In the genomic region with DNA sequence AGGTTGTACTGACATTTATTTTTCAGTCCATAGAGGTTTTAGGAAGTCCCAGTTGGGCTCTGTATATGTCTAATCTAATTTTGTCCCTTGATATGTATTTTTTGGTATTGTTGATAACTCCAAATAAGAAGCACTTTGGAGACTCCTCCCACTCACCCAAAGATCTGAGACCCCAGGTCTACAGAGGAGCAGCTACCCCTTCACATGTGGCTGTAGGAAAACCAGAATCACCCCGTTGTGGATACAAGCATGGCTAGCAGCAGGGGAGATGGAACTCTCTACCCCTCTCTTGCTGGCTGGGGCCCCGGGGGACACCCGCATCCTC, we compare ENCODE assay signal across 9 cellular contexts. TPM values are rescaled to one million over a fixed set of nuclear protein-coding genes. Genes with fewer than 3 reads are reported as not detected.
DNase-seq lines count a peak whose midpoint lies in the region; ATAC-seq and TF ChIP-seq lines count a peak whose summit lies in the region.
"Had no signal": no experiment of that assay in that cellular context is flagged by ENCODE, and none has a peak within 500 bp of the region (broad histone marks: within the 10 kb centered on the region; RNA-seq: fewer than 3 reads in every experiment).

No MANE protein-coding gene starts in this region.

- H3K27ac Mint-ChIP-seq in progenitor cell of endocrine pancreas, result no peak overlapping the region

- H3K4me2 ChIP-seq in DND-41 (ENCODE audit: insufficient read depth, low read length), result peak overlapping the region; percentile 87

- peaks cover 3% of the 10 kb centered on the region for H3K27me3 Mint-ChIP-seq in progenitor cell of endocrine pancreas

- DNase-seq in DND-41 (no peak), SJSA1 (ENCODE audit: low read depth in 1 of 2, low spot score in 2 of 2) (peak in 1 of 2 experiments; percentile 7), fibroblast of mammary gland (ENCODE audit: low read depth) (no peak), progenitor cell of endocrine pancreas (ENCODE audit: low spot score, unreplicated experiment) (no peak), erythroblast (lab: John Stamatoyannopoulos, UW) (no peak), occipital lobe (lab: John Stamatoyannopoulos, UW) (no peak), SW 1271 (lab: John Stamatoyannopoulos, UW) (no peak)
- DNase-seq: stimulated activated CD4-positive, alpha-beta T cell treated with anti-CD3 and anti-CD28 coated beads, Interleukin-12 subunit alpha, Interleukin-12 subunit beta, amount 100 ng/mL, for 4 hours had no signal

- peak overlapping the region; percentile 81 for H3K9ac ChIP-seq in DND-41 (ENCODE audit: low read depth, low read length)

- H3K27ac ChIP-seq in DND-41 (ENCODE audit: low read length) (peak overlapping the region; percentile 94), SJSA1 (peak overlapping the region; percentile 50; the same call in 1 of the 2 replicates)

- ATAC-seq in DND-41 (ENCODE audit: insufficient read depth, low read depth) (no peak), GM19328 (IDR thresholded peaks at IDR 0.05; ENCODE audit: unreplicated experiment) (no peak)

- H3K36me3 Mint-ChIP-seq in progenitor cell of endocrine pancreas (ENCODE audit: insufficient read depth), result no peaks in the 10 kb centered on the region

- H3K9me3 ChIP-seq in DND-41 (ENCODE audit: insufficient read depth, low read length, severe bottlenecking) (no peaks in the 10 kb centered on the region), SJSA1 (replicated peaks) (no peaks in the 10 kb centered on the region)

- H3K4me3 ChIP-seq in DND-41 (ENCODE audit: low read depth in 1 of 2, low read length in 2 of 2), result peak overlapping the region; percentile 61 to 69
- H3K4me3 ChIP-seq in SJSA1, result peak overlapping the region; percentile 25
- H3K4me3 ChIP-seq in fibroblast of mammary gland (ENCODE audit: control insufficient read depth, low read depth, low read length), result peak overlapping the region; percentile 54

- H3K4me1 ChIP-seq in DND-41 (ENCODE audit: insufficient read depth, low read length) (peaks cover 53% of the 10 kb centered on the region), SJSA1 (replicated peaks) (peaks cover 12% of the 10 kb centered on the region)

- H3K79me2 ChIP-seq in DND-41 (ENCODE audit: insufficient read depth, low read length), result peaks cover 12% of the 10 kb centered on the region; the same call in 1 of the 2 replicates

- H3K27me3 ChIP-seq in DND-41 (ENCODE audit: insufficient read depth, low read length, poor library complexity) (no peaks in the 10 kb centered on the region), SJSA1 (replicated peaks) (no peaks in the 10 kb centered on the region)

- peak overlapping the region; percentile 67 for H3K4me3 Mint-ChIP-seq in progenitor cell of endocrine pancreas (ENCODE audit: low read depth)

- no peaks in the 10 kb centered on the region for H3K36me3 ChIP-seq in DND-41 (ENCODE audit: insufficient read depth, low read length)
- peaks cover 16% of the 10 kb centered on the region for H3K36me3 ChIP-seq in SJSA1

- H2AFZ ChIP-seq in DND-41 (ENCODE audit: low read depth, low read length), result peak overlapping the region; percentile 84

- H3K4me1 Mint-ChIP-seq in progenitor cell of endocrine pancreas (ENCODE audit: low read depth), result peaks cover 44% of the 10 kb centered on the region

- no peaks in the 10 kb centered on the region for H3K9me3 Mint-ChIP-seq in progenitor cell of endocrine pancreas (ENCODE audit: low read depth)

- TF ChIP-seq POLR2A in erythroblast (IDR thresholded peaks at IDR 0.05; ENCODE audit: low read length), result no peak

- TF ChIP-seq CTCF in DND-41 (IDR thresholded peaks at IDR 0.05; ENCODE audit: borderline replicate concordance, extremely low read depth, low read length, poor library complexity, severe bottlenecking) (no peak), fibroblast of mammary gland (conservative IDR thresholded peaks at IDR 0.05; ENCODE audit: control insufficient read depth, insufficient read depth, low read depth, low read length) (no peak), progenitor cell of endocrine pancreas (IDR thresholded peaks at IDR 0.05; ENCODE audit: unreplicated experiment) (no peak)

- no peaks in the 10 kb centered on the region for H4K20me1 ChIP-seq in DND-41 (ENCODE audit: insufficient read depth, low read length)

RNA-seq across cellular contexts. Expression of a gene that starts 9.4 kb away (rescaled TPM):
- total RNA-seq in SJSA1 (2014; rRNA removed; shearing (Covaris generic)), result 17.3 and 17.7 TPM in 2 replicates
- total RNA-seq in progenitor cell of endocrine pancreas, result 39.3 and 46.1 TPM in 2 replicates
- 1.6 TPM for total RNA-seq in occipital lobe
